Comparison of ENCODE assay signal across 27 cellular contexts in the genomic region with DNA sequence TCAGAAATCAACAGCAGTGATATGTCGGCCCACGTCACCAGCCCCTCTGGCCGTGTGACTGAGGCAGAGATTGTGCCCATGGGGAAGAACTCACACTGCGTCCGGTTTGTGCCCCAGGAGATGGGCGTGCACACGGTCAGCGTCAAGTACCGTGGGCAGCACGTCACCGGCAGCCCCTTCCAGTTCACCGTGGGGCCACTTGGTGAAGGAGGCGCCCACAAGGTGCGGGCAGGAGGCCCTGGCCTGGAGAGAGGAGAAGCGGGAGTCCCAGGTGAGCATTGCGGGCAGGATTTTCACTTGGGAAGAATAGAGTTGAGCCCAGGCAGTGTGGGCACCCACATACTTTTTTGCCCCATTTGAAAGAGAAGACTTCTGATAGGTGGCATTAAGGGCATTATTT. TPM values are rescaled to one million over a fixed set of nuclear protein-coding genes. Genes with fewer than 3 reads are reported as not detected.
"Had no signal": no experiment of that assay in that cellular context is flagged by ENCODE, and none has a peak within 500 bp of the region (broad histone marks: within the 10 kb centered on the region; RNA-seq: fewer than 3 reads in every experiment).

No MANE protein-coding gene starts in this region.

- H3K4me1 Mint-ChIP-seq: endodermal cell; memory B cell; natural killer cell; stimulated activated naive CD8-positive, alpha-beta T cell treated with anti-CD3 and anti-CD28 coated beads, Interleukin-15, amount 100 ng/mL, for 72 hours had no signal

- H3K27ac ChIP-seq: dorsolateral prefrontal cortex, epithelial cell of prostate, gastrocnemius medialis, hepatocyte, parathyroid adenoma, psoas muscle, skin epidermis, spleen, suprapubic skin, uterus had no signal

- H3K4me1 ChIP-seq: gastrocnemius medialis, parathyroid adenoma, psoas muscle, spleen, suprapubic skin, uterus had no signal

- H3K9me3 ChIP-seq: gastrocnemius medialis, psoas muscle, spleen, suprapubic skin, uterus had no signal

- H3K9me3 Mint-ChIP-seq: endodermal cell; memory B cell; natural killer cell; neural crest cell; stimulated activated naive CD8-positive, alpha-beta T cell treated with anti-CD3 and anti-CD28 coated beads, Interleukin-15, amount 100 ng/mL, for 72 hours had no signal

- H3K4me3 ChIP-seq: dorsolateral prefrontal cortex, gastrocnemius medialis, hepatocyte, lung, psoas muscle, skin epidermis, spleen, suprapubic skin, uterus had no signal

- H3K27me3 Mint-ChIP-seq: memory B cell; stimulated activated naive CD8-positive, alpha-beta T cell treated with anti-CD3 and anti-CD28 coated beads, Interleukin-15, amount 100 ng/mL, for 72 hours had no signal

- DNase-seq: dorsolateral prefrontal cortex; effector CD4-positive, alpha-beta T cell; endodermal cell; foreskin fibroblast; gastrocnemius medialis; head of caudate nucleus; kidney; natural killer cell; psoas muscle; right cardiac atrium; spleen; stimulated activated naive CD4-positive, alpha-beta T cell; stimulated activated naive CD8-positive, alpha-beta T cell treated with anti-CD3 and anti-CD28 coated beads, Interleukin-15, amount 100 ng/mL, for 72 hours; trophoblast cell; uterus had no signal

- ATAC-seq: esophagus mucosa; gastrocnemius medialis; left lobe of liver; natural killer cell; psoas muscle; stimulated activated naive CD8-positive, alpha-beta T cell treated with anti-CD3 and anti-CD28 coated beads, Interleukin-15, amount 100 ng/mL, for 72 hours had no signal

- H3K27ac Mint-ChIP-seq: endodermal cell, memory B cell, natural killer cell had no signal

- H3K4me3 Mint-ChIP-seq: endodermal cell; memory B cell; natural killer cell; neural crest cell; stimulated activated naive CD8-positive, alpha-beta T cell treated with anti-CD3 and anti-CD28 coated beads, Interleukin-15, amount 100 ng/mL, for 72 hours had no signal

- H3K36me3 ChIP-seq: gastrocnemius medialis, uterus had no signal

- H3K36me3 Mint-ChIP-seq: natural killer cell had no signal

- H3K27me3 ChIP-seq: dorsolateral prefrontal cortex, gastrocnemius medialis, hepatocyte, spleen, suprapubic skin, uterus had no signal

RNA-seq across cellular contexts. Expression of a gene that starts 57.4 kb away (rescaled TPM):
- total RNA-seq: endodermal cell, neural crest cell, osteoblast, renal cortical epithelial cell had no signal
